ENCODE assay signal across 1 cellular context in genomic region chr5:141521244-141521781, GRCh38.
A peak's percentile ranks its signal among the peaks of the same experiment; 100 is the strongest.
TF ChIP-seq lines count a peak whose summit lies in the region.

No MANE protein-coding gene starts in this region.

TF ChIP-seq in HEK293, 187 proteins besides CTCF, POLR2A, EP300 and RAD21 (continued from another document):
- TF ChIP-seq REST (tag by site-specific recombination; IDR thresholded peaks at IDR 0.05) (no peak), ZBTB26 (tag by site-specific recombination; optimal IDR thresholded peaks at IDR 0.05) (no peak), ZNF555 (tag by site-specific recombination; conservative IDR thresholded peaks at IDR 0.05) (no peak), ZNF660 (tag by site-specific recombination; IDR thresholded peaks at IDR 0.05) (peak; percentile 96), IKZF3 (tag by site-specific recombination; IDR thresholded peaks at IDR 0.05) (no peak), ZNF211 (tag by site-specific recombination; IDR thresholded peaks at IDR 0.05; ENCODE audit: low read depth) (0 out of 2 replicates have a peak, but pooled peaks have one; percentile 27), ZNF341 (tag by site-specific recombination; IDR thresholded peaks at IDR 0.05; ENCODE audit: low read depth) (no peak), PRDM1 (tag by site-specific recombination; IDR thresholded peaks at IDR 0.05) (peak; percentile 78), ZNF449 (tag by site-specific recombination; IDR thresholded peaks at IDR 0.05) (no peak), ZNF791 (tag by site-specific recombination; IDR thresholded peaks at IDR 0.05) (no peak), BCL11A (tag by site-specific recombination; IDR thresholded peaks at IDR 0.05; ENCODE audit: low read depth) (peak; percentile 41; the same call in 1 of the 2 replicates), ZNF24 (tag by site-specific recombination; IDR thresholded peaks at IDR 0.05) (peak; percentile 92), ZNF155 (tag by site-specific recombination; IDR thresholded peaks at IDR 0.05) (no peak), GLIS1 (tag by site-specific recombination; IDR thresholded peaks at IDR 0.05) (peak; percentile 37; the same call in 1 of the 2 replicates), BCL6B (tag by site-specific recombination; IDR thresholded peaks at IDR 0.05) (no peak), ZNF692 (tag by site-specific recombination; IDR thresholded peaks at IDR 0.05) (peak; percentile 73), ZBTB17 (tag by site-specific recombination; IDR thresholded peaks at IDR 0.05) (0 out of 2 replicates have a peak, but pooled peaks have one; percentile 24), ZNF221 (tag by site-specific recombination; IDR thresholded peaks at IDR 0.05; ENCODE audit: borderline replicate concordance) (no peak), ZNF48 (tag by site-specific recombination; IDR thresholded peaks at IDR 0.05) (no peak), KLF8 (tag by site-specific recombination; IDR thresholded peaks at IDR 0.05) (peak; percentile 76; the same call in 1 of the 2 replicates), ZNF138 (tag by site-specific recombination; IDR thresholded peaks at IDR 0.05; ENCODE audit: borderline replicate concordance) (no peak), PBX3 (CRISPR knock-in tag; IDR thresholded peaks at IDR 0.05) (no peak), SCRT2 (tag by site-specific recombination; IDR thresholded peaks at IDR 0.05) (peak; percentile 91), SP7 (tag by site-specific recombination; IDR thresholded peaks at IDR 0.05) (peak; percentile 93), KLF10 (tag by site-specific recombination; IDR thresholded peaks at IDR 0.05) (peak; percentile 54; the same call in 1 of the 2 replicates), ZNF324 (tag by site-specific recombination; IDR thresholded peaks at IDR 0.05) (0 out of 2 replicates have a peak, but pooled peaks have one; percentile 22), ZBTB48 (tag by site-specific recombination; IDR thresholded peaks at IDR 0.05) (peak; percentile 54; the same call in 1 of the 2 replicates), ZNF394 (tag by site-specific recombination; IDR thresholded peaks at IDR 0.05; ENCODE audit: borderline replicate concordance) (peak; percentile 61; the same call in 1 of the 2 replicates), ZNF701 (tag by site-specific recombination; IDR thresholded peaks at IDR 0.05) (no peak), ZBTB6 (tag by site-specific recombination; IDR thresholded peaks at IDR 0.05) (0 out of 2 replicates have a peak, but pooled peaks have one; percentile 48), WT1 (tag by site-specific recombination; IDR thresholded peaks at IDR 0.05) (peak; percentile 62; the same call in 1 of the 2 replicates), TRIM28 (IDR thresholded peaks at IDR 0.05; ENCODE audit: borderline replicate concordance, low read length) (no peak), ZNF10 (tag by site-specific recombination; IDR thresholded peaks at IDR 0.05) (peak; percentile 56; the same call in 1 of the 2 replicates), ZNF362 (tag by site-specific recombination; IDR thresholded peaks at IDR 0.05) (no peak), TSHZ1 (tag by site-specific recombination; IDR thresholded peaks at IDR 0.05; ENCODE audit: borderline replicate concordance) (peak; percentile 90; the same call in 1 of the 2 replicates), ZNF596 (tag by site-specific recombination; IDR thresholded peaks at IDR 0.05) (no peak), ZNF837 (tag by site-specific recombination; IDR thresholded peaks at IDR 0.05) (no peak), ZNF530 (tag by site-specific recombination; IDR thresholded peaks at IDR 0.05; ENCODE audit: low read depth) (no peak), YY1 (tag by site-specific recombination; IDR thresholded peaks at IDR 0.05) (no peak), ZBTB1 (tag by site-specific recombination; IDR thresholded peaks at IDR 0.05) (no peak), ZNF548 (tag by site-specific recombination; IDR thresholded peaks at IDR 0.05) (no peak)
